8 cellular contexts compared by ENCODE assay signal in the genomic region with DNA sequence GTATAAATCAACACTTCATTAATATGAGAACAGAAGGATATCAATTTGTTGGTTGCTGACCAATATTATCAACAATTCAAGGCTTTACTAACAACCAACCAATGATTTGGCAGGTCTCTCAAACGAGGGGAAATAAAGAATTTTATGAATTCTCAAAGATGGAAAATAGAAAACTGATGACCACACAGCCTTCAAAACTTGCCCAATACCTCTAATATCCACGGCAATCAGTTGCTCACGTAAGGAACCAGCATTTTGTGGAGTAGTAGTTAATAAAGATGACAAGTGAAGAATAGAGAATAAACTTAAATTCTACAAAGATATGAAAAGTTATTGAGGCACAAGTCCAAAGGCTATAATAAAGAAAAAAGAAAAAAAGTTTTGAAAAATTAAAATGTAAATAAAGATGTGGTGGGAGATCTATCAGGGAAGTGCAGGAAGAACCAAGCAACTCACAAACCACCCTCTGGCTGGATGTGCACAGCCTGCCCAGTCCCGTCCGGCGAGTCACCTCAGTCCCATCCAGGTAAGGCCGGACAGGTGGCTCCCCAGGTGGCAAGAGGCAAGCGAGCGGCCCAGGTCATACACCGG. TPM values are rescaled to one million over a fixed set of nuclear protein-coding genes. Genes with fewer than 3 reads are reported as not detected.
DNase-seq lines count a peak whose midpoint lies in the region; ATAC-seq, FAIRE-seq and TF ChIP-seq lines count a peak whose summit lies in the region.

No MANE protein-coding gene starts in this region.

- H3K27ac ChIP-seq in K562 (ENCODE audit: extremely low read depth, low read depth, low read length) (peak overlapping the region; percentile 80; the same call in 2 of the 3 replicates), lung (ENCODE audit: low read depth in 1 of 2, low read length in 1 of 2) (peak overlapping the region; percentile 92 to 97), aorta (ENCODE audit: low read depth in 1 of 2, low read length in 2 of 2) (peak overlapping the region; percentile 1 to 62)

- POLR2A ChIA-PET in K562 (lab: Yijun Ruan, JAX): no interaction called here

- no peak for DNase-seq in stimulated activated naive CD8-positive, alpha-beta T cell treated with anti-CD3 and anti-CD28 coated beads, Interleukin-15, Interleukin-2, amounts not matched to agents 100 U/mL and 50 U/mL, for 24 hours
- DNase-seq in K562 (ENCODE audit: extremely low read depth in 1 of 4, low spot score in 3 of 4) (peak in 1 of 4 experiments; percentile 9), lung (ENCODE audit: low spot score) (no peak), aorta (no peak), NCI-H128 (lab: John Stamatoyannopoulos, UW; ENCODE audit: unreplicated experiment) (no peak), NCI-H524 (lab: John Stamatoyannopoulos, UW) (no peak)

- CTCF ChIA-PET in K562 (lab: Yijun Ruan, JAX; ENCODE audit: low intra/inter-chr PET ratio): no interaction called here

- BruUV-seq in K562 (replicated peaks; lab: Mats Ljungman, UMichigan): no TSS peak

- in situ Hi-C loops in K562 (cut with MboI): no loop called here

- TF ChIP-seq POLR2A in K562 (conservative IDR thresholded peaks at IDR 0.05): no peak

- H3K27ac Mint-ChIP-seq in stimulated activated naive CD8-positive, alpha-beta T cell treated with anti-CD3 and anti-CD28 coated beads, Interleukin-15, Interleukin-2, amounts not matched to agents 100 ng/mL and 50 ng/mL, for 24 hours: peak overlapping the region; percentile 40

- H3K27me3 ChIP-seq in K562 (ENCODE audit: control insufficient read depth in 2 of 2, insufficient read depth in 2 of 2, low read length in 2 of 2): no peaks in the 10 kb centered on the region
- no peaks in the 10 kb centered on the region for H3K27me3 ChIP-seq in lung (ENCODE audit: control insufficient read depth, insufficient read depth)
- no peaks in the 10 kb centered on the region for H3K27me3 ChIP-seq in aorta (ENCODE audit: control insufficient read depth in 1 of 2, insufficient read depth in 2 of 2, low read length in 1 of 2)

- H3K4me3 Mint-ChIP-seq in stimulated activated naive CD8-positive, alpha-beta T cell treated with anti-CD3 and anti-CD28 coated beads, Interleukin-15, Interleukin-2, amounts not matched to agents 100 ng/mL and 50 ng/mL, for 24 hours: peak overlapping the region; percentile 89

- H4K20me1 ChIP-seq in K562 (replicated peaks; ENCODE audit: control insufficient read depth, insufficient read depth, low read length): no peaks in the 10 kb centered on the region

- H3K9ac ChIP-seq in K562 (ENCODE audit: insufficient read depth in 1 of 2, low read depth in 2 of 2, low read length in 2 of 2): peak overlapping the region; percentile 78 to 95

- no peaks in the 10 kb centered on the region for H3K9me3 Mint-ChIP-seq in stimulated activated naive CD8-positive, alpha-beta T cell treated with anti-CD3 and anti-CD28 coated beads, Interleukin-15, Interleukin-2, amounts not matched to agents 100 ng/mL and 50 ng/mL, for 24 hours

- no peak for FAIRE-seq in K562 (lab: Jason Lieb, UNC)

- H3K9me1 ChIP-seq in K562 (ENCODE audit: control insufficient read depth, insufficient read depth, low read length): no peaks in the 10 kb centered on the region

- H3K79me2 ChIP-seq in K562 (ENCODE audit: control insufficient read depth, insufficient read depth, low read length): peaks cover 35% of the 10 kb centered on the region

- no peak for ATAC-seq in stimulated activated naive CD8-positive, alpha-beta T cell treated with anti-CD3 and anti-CD28 coated beads, Interleukin-15, Interleukin-2, amounts not matched to agents 100 U/mL and 50 U/mL, for 24 hours
- ATAC-seq in K562 (peak; percentile 63), lung (ENCODE audit: insufficient read depth, low FRiP score) (no peak), aorta (ENCODE audit: low FRiP score) (no peak), GM18861 (IDR thresholded peaks at IDR 0.05; ENCODE audit: unreplicated experiment) (no peak)

- peaks cover 3% of the 10 kb centered on the region; the same call in 1 of the 3 replicates for H3K36me3 ChIP-seq in K562 (ENCODE audit: control insufficient read depth, insufficient read depth, low read length)
- H3K36me3 ChIP-seq in lung (ENCODE audit: control insufficient read depth in 2 of 2, insufficient read depth in 2 of 2, low read length in 2 of 2): no peaks in the 10 kb centered on the region
- no peaks in the 10 kb centered on the region for H3K36me3 ChIP-seq in aorta (ENCODE audit: control insufficient read depth in 1 of 2, insufficient read depth in 2 of 2, low read length in 1 of 2)

- no peak for TF ChIP-seq CTCF in K562 (IDR thresholded peaks at IDR 0.05 in 2 of 3, conservative IDR thresholded peaks at IDR 0.05 in 1 of 3; ENCODE audit: insufficient read depth in 2 of 3, low read depth in 1 of 3, low read length in 3 of 3)
- TF ChIP-seq CTCF in lung (IDR thresholded peaks at IDR 0.05; ENCODE audit: control extremely low read depth, extremely low read depth): no peak

- 4% methylated on average over 10 of the region's 10 CpGs for WGBS in K562 (ENCODE audit: insufficient coverage, low coverage, missing lambda C conversion rate)
- WGBS in lung, 2 donors: 6 to 12% methylated on average over 10 of the region's 10 CpGs
- 6% methylated on average over 10 of the region's 10 CpGs for WGBS in aorta, 2 donors

- peaks cover 15 to 21% of the 10 kb centered on the region in 2 experiments for H3K4me1 ChIP-seq in K562 (replicated peaks in 1 of 2; ENCODE audit: control insufficient read depth in 2 of 2, insufficient read depth in 2 of 2, low read length in 2 of 2)
- H3K4me1 ChIP-seq in lung (ENCODE audit: control insufficient read depth in 2 of 2, insufficient read depth in 2 of 2, low read length in 2 of 2): peaks cover 2 to 6% of the 10 kb centered on the region in 2 donors
- H3K4me1 ChIP-seq in aorta (ENCODE audit: control insufficient read depth in 1 of 2, insufficient read depth in 2 of 2, low read length in 2 of 2): no peaks in the 10 kb centered on the region

- no peak for TF ChIP-seq EP300 in K562 (IDR thresholded peaks at IDR 0.05; ENCODE audit: low read length)

- H3K9me3 ChIP-seq in K562 (replicated peaks; ENCODE audit: control insufficient read depth, insufficient read depth, low read depth, low read length): no peaks in the 10 kb centered on the region; the same call in 1 of the 2 replicates
- H3K9me3 ChIP-seq in lung (ENCODE audit: control insufficient read depth in 2 of 2, insufficient read depth in 1 of 2, low read length in 1 of 2): no peaks in the 10 kb centered on the region
- H3K9me3 ChIP-seq in aorta (ENCODE audit: control insufficient read depth, low read length): no peaks in the 10 kb centered on the region

- H3K4me1 Mint-ChIP-seq in stimulated activated naive CD8-positive, alpha-beta T cell treated with anti-CD3 and anti-CD28 coated beads, Interleukin-15, Interleukin-2, amounts not matched to agents 100 ng/mL and 50 ng/mL, for 24 hours (ENCODE audit: low read depth): peaks cover 22% of the 10 kb centered on the region

- intact Hi-C loops in K562 (cut with micrococcal nuclease) (loop anchor here (5.0 kb wide), 2 partner anchors 53 to 202 kb away; no protein-coding TSS in a partner anchor), aorta (cut with DNase I) (loop anchor here in 1 of 2 donors (2.0 kb wide), 1 partner anchor 52 kb away; no protein-coding TSS in a partner anchor)

- H3K4me2 ChIP-seq in K562 (ENCODE audit: insufficient read depth, low read length): peak overlapping the region; percentile 92

- H2AFZ ChIP-seq in K562 (ENCODE audit: low read depth, low read length): peak overlapping the region; percentile 95

- peaks cover 4% of the 10 kb centered on the region for H3K36me3 Mint-ChIP-seq in stimulated activated naive CD8-positive, alpha-beta T cell treated with anti-CD3 and anti-CD28 coated beads, Interleukin-15, Interleukin-2, amounts not matched to agents 100 ng/mL and 50 ng/mL, for 24 hours (ENCODE audit: low read depth)

- no peak for TF ChIP-seq RAD21 in K562 (CRISPR knock-in tag; conservative IDR thresholded peaks at IDR 0.05 in 1 of 2, IDR thresholded peaks at IDR 0.05 in 1 of 2)

- no peaks in the 10 kb centered on the region for H3K27me3 Mint-ChIP-seq in stimulated activated naive CD8-positive, alpha-beta T cell treated with anti-CD3 and anti-CD28 coated beads, Interleukin-15, Interleukin-2, amounts not matched to agents 100 ng/mL and 50 ng/mL, for 24 hours

- H3K4me3 ChIP-seq in K562 (peak overlapping the region; percentile 79), lung (peak overlapping the region; percentile 95), aorta (ENCODE audit: low read length in 2 of 2) (peak overlapping the region; percentile 64 to 69)

TF ChIP-seq in K562, 482 proteins besides CTCF, POLR2A, EP300 and RAD21 (continues in another document):
- no peak for TF ChIP-seq LARP7 (IDR thresholded peaks at IDR 0.05)

RNA-seq across cellular contexts. Expression of gene GK5, which starts 0.8 kb away (rescaled TPM):
- total RNA-seq in K562 (2011; cell fraction: chromatin; rRNA removed; ENCODE audit: low replicate concordance): 24.8 and 75.3 TPM in 2 replicates
- total RNA-seq in K562 (2011; cell fraction: nucleolus; rRNA removed): 10.5 and 13.6 TPM in 2 replicates
- 30.3 and 52.1 TPM in 2 replicates for total RNA-seq in K562 (2011; cell fraction: nucleoplasm; rRNA removed)
- total RNA-seq in K562 (2014; rRNA removed): 10.4 TPM in 2 replicates
- 17.5 and 23.0 TPM in 2 replicates for total RNA-seq in K562 (2014; rRNA removed; fragmentation: Illumina TruSeq; extraction: Trizol)
- 14.3 and 15.2 TPM in 2 replicates for total RNA-seq in K562 (2015; rRNA removed; fragmentation: Illumina TruSeq; extraction: Trizol)
- 16.7 and 17.9 TPM in 2 replicates for total RNA-seq in K562 (2021)
- polyA plus RNA-seq in K562 (2011; rRNA removed): 15.2 and 21.2 TPM in 2 replicates
- polyA plus RNA-seq in K562 (2011; cell fraction: cytosol; rRNA removed): 3.3 and 6.4 TPM in 2 replicates
- polyA plus RNA-seq in K562 (2011; cell fraction: nucleus; rRNA removed): 20.0 and 26.6 TPM in 2 replicates
- 4.9 and 9.5 TPM in 2 replicates for polyA plus RNA-seq in K562 (2012)
- 9.9 and 11.1 TPM in 2 replicates for polyA plus RNA-seq in K562 (2014; fragmentation: Illumina TruSeq; extraction: Trizol)
- polyA plus RNA-seq in K562 (2014; fragmentation: Nextera tagmentation; extraction: Ambion mirVana): 1 to 10 TPM; 2.3 to 2.7 TPM
- polyA plus RNA-seq in K562 (2014; rRNA removed): 11.7 and 14.8 TPM in 2 replicates
- 17.6 and 19.2 TPM in 2 replicates for polyA minus RNA-seq in K562 (2011; rRNA and poly(A)+ RNA removed)
- 5.6 and 7.3 TPM in 2 replicates for polyA minus RNA-seq in K562 (2011; cell fraction: cytosol; rRNA and poly(A)+ RNA removed)
- 14.4 and 22.0 TPM in 2 replicates for polyA minus RNA-seq in K562 (2011; cell fraction: nucleus; rRNA and poly(A)+ RNA removed)
- 10 to 100 TPM; 16.9 to 21.2 TPM for total RNA-seq in lung
- polyA plus RNA-seq in lung: 1 to 10 TPM; 7.4 TPM
- total RNA-seq in aorta: 10 to 100 TPM; 30.9 to 44.4 TPM
- 10 to 100 TPM in 1 of 2 donors, 1 to 10 TPM in 1; 5.5 to 26.7 TPM for polyA plus RNA-seq in aorta

Comparison
In these comparisons a context has a peak if more than half of its experiments do, and no peak if none do; other contexts are left out.
1. H3K27ac ChIP-seq: peak in every context shown above with its lines; median percentile 94 in lung; 80 in K562; 32 in aorta.